Comparison of ENCODE assay signal across 12 cellular contexts in the genomic region with DNA sequence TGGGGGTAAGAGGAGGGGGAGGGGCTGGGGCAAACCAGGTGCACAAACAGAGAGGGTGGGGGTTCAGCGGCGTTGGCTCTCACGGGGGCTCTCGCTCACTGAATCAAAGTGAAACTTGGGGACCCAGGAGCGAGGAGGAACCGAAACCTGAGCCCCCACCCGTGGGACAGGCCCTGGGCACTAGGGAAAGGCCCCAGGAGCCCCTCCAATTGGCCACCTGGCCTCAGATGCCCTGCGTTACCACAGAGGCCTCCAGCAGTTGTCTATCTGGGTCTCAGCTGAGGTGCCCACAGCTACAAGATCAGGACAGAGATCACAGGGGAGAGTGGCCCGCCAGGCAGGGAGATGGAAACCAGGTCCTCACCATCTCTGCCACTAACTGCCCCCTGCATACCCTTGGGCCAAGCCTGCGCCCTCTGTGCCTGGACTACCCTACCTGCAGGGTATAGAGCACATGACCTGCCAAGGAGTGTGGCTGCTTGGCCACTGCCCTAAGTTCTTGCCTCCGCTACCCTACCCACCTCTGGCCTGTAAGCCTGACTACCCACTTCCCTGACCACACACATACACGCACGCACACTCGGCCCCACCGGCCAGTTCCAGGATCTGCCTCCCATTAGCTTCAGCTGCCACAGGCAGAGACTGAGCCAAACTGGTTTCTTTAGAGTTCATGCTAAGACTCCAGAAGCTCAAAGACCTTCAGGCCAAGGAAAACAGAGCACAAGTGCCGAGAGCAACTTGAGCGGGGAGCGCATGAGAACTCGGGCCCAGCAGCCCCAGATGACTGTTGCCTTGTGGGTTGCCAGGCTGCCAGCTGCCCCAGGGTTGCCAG. TPM values are rescaled to one million over a fixed set of nuclear protein-coding genes. Genes with fewer than 3 reads are reported as not detected.
DNase-seq lines count a peak whose midpoint lies in the region; ATAC-seq and TF ChIP-seq lines count a peak whose summit lies in the region.
"Had no signal": no experiment of that assay in that cellular context is flagged by ENCODE, and none has a peak within 500 bp of the region (broad histone marks: within the 10 kb centered on the region; RNA-seq: fewer than 3 reads in every experiment).

No MANE protein-coding gene starts in this region.

- no peak for TF ChIP-seq POLR2A in transverse colon (IDR thresholded peaks at IDR 0.05)

- TF ChIP-seq EP300 in transverse colon (IDR thresholded peaks at IDR 0.05; ENCODE audit: low read depth) = no peak

- no peak overlapping the region for H2AFZ ChIP-seq in smooth muscle cell (ENCODE audit: low read depth)

- peak; percentile 46 for DNase-seq in stimulated activated naive CD8-positive, alpha-beta T cell treated with anti-CD3 and anti-CD28 coated beads, Interleukin-15, Interleukin-2, amounts not matched to agents 100 U/mL and 50 U/mL, for 24 hours
- no peak for DNase-seq in stimulated activated naive CD8-positive, alpha-beta T cell treated with anti-CD3 and anti-CD28 coated beads, Interleukin-15, amount 100 ng/mL, for 72 hours
- DNase-seq in transverse colon (peak; percentile 64), CD1c-positive myeloid dendritic cell (ENCODE audit: extremely low spot score) (no peak), NCI-H2107 treated with DMSO at 0.1 percent for 48 hours (lab: John Stamatoyannopoulos, UW; ENCODE audit: unreplicated experiment) (no peak), smooth muscle cell (lab: John Stamatoyannopoulos, UW; ENCODE audit: unreplicated experiment) (no peak)
- DNase-seq: MM.1S, nephron progenitor cell had no signal

- ATAC-seq in stimulated activated naive CD8-positive, alpha-beta T cell treated with anti-CD3 and anti-CD28 coated beads, Interleukin-15, Interleukin-2, amounts not matched to agents 100 U/mL and 50 U/mL, for 24 hours = no peak
- ATAC-seq in stimulated activated naive CD8-positive, alpha-beta T cell treated with anti-CD3 and anti-CD28 coated beads, Interleukin-15, amount 100 ng/mL, for 72 hours = no peak
- peak; percentile 58 for ATAC-seq in HG02588 (IDR thresholded peaks at IDR 0.05; ENCODE audit: unreplicated experiment)
- peak; percentile 44 for ATAC-seq in HG03520 (IDR thresholded peaks at IDR 0.05; ENCODE audit: unreplicated experiment)
- ATAC-seq: A549 had no signal

- H3K4me1 Mint-ChIP-seq in stimulated activated naive CD8-positive, alpha-beta T cell treated with anti-CD3 and anti-CD28 coated beads, Interleukin-15, amount 100 ng/mL, for 72 hours = peaks cover 5% of the 10 kb centered on the region

- intact Hi-C loops in transverse colon (cut with DNase I; ENCODE audit: low total_unique reads) = no loop called here

- no peaks in the 10 kb centered on the region for H3K79me2 ChIP-seq in smooth muscle cell (ENCODE audit: low read depth)

- H3K27ac ChIP-seq in transverse colon (no peak overlapping the region), smooth muscle cell (ENCODE audit: low read depth) (no peak overlapping the region)
- H3K27ac ChIP-seq: A549 had no signal

- H3K27ac Mint-ChIP-seq in stimulated activated naive CD8-positive, alpha-beta T cell treated with anti-CD3 and anti-CD28 coated beads, Interleukin-15, amount 100 ng/mL, for 72 hours = no peak overlapping the region
- H3K27ac Mint-ChIP-seq: dendritic cell treated with granulocyte-macrophage colony-stimulating factor and Interleukin-4, amounts not matched to agents 40 ng/mL and 50 ng/mL, for 4 days; nephron progenitor cell had no signal

- in situ Hi-C loops in transverse colon (cut with MboI; ENCODE audit: low pct_ligation_motif_present in 1 of 4, low pct_unique_long_range_greater_than_20kb in 1 of 4, low sequenced_read_pairs in 3 of 4) = no loop called here

- H3K9ac ChIP-seq in smooth muscle cell (ENCODE audit: low read depth) = no peak overlapping the region

- H3K4me3 ChIP-seq in transverse colon (no peak overlapping the region), smooth muscle cell (no peak overlapping the region)
- H3K4me3 ChIP-seq: A549 had no signal

- H4K20me1 ChIP-seq in smooth muscle cell (ENCODE audit: low read depth) = no peaks in the 10 kb centered on the region

- H3K4me2 ChIP-seq in smooth muscle cell = no peak overlapping the region
- H3K4me2 ChIP-seq: A549 had no signal

- no peak overlapping the region for H3K4me3 Mint-ChIP-seq in stimulated activated naive CD8-positive, alpha-beta T cell treated with anti-CD3 and anti-CD28 coated beads, Interleukin-15, amount 100 ng/mL, for 72 hours
- H3K4me3 Mint-ChIP-seq: dendritic cell treated with granulocyte-macrophage colony-stimulating factor and Interleukin-4, amounts not matched to agents 40 ng/mL and 50 ng/mL, for 4 days; nephron progenitor cell had no signal

- WGBS in transverse colon (ENCODE audit: low coverage in 1 of 2), 2 donors = 77% methylated on average over 19 of the region's 19 CpGs; no CpG with 5 or more reads in 1 of the 2 donors
- 82% methylated on average over 19 of the region's 19 CpGs for WGBS in smooth muscle cell (ENCODE audit: low lambda C conversion rate)

- H3K9me3 ChIP-seq in transverse colon (peaks cover 0 to 10% of the 10 kb centered on the region in 2 donors), smooth muscle cell (replicated peaks; ENCODE audit: low read depth) (no peaks in the 10 kb centered on the region)

- no peaks in the 10 kb centered on the region for H3F3A ChIP-seq in smooth muscle cell (ENCODE audit: low read depth)

- H3K36me3 ChIP-seq in transverse colon (no peaks in the 10 kb centered on the region), smooth muscle cell (ENCODE audit: low read depth) (no peaks in the 10 kb centered on the region)

- peaks cover 41% of the 10 kb centered on the region for H3K27me3 Mint-ChIP-seq in stimulated activated naive CD8-positive, alpha-beta T cell treated with anti-CD3 and anti-CD28 coated beads, Interleukin-15, amount 100 ng/mL, for 72 hours

- peaks cover 0 to 10% (median 0%) of the 10 kb centered on the region in 4 donors for H3K4me1 ChIP-seq in transverse colon
- H3K4me1 ChIP-seq in smooth muscle cell (ENCODE audit: low read depth) = peaks cover 13% of the 10 kb centered on the region
- H3K4me1 ChIP-seq: A549 had no signal

- H3K9me3 Mint-ChIP-seq in stimulated activated naive CD8-positive, alpha-beta T cell treated with anti-CD3 and anti-CD28 coated beads, Interleukin-15, amount 100 ng/mL, for 72 hours = peaks cover 11 to 17% of the 10 kb centered on the region in 2 donors

- no peak for TF ChIP-seq CTCF in transverse colon (IDR thresholded peaks at IDR 0.05)
- TF ChIP-seq CTCF in smooth muscle cell (IDR thresholded peaks at IDR 0.05; ENCODE audit: borderline replicate concordance, insufficient read depth, poor library complexity, severe bottlenecking) = no peak

- H3K27me3 ChIP-seq in transverse colon = peaks cover 44% of the 10 kb centered on the region
- H3K27me3 ChIP-seq in smooth muscle cell (ENCODE audit: low read depth) = peaks cover 30% of the 10 kb centered on the region

RNA-seq across cellular contexts. Expression of a gene that starts 39.9 kb away (rescaled TPM):
- total RNA-seq in transverse colon (1 to 10 TPM in 2 of 4 donors, not detected in 2; 2.4 to 3.7 TPM), smooth muscle cell (under 0.01 and 0.09 TPM in 2 replicates)
- polyA plus RNA-seq in smooth muscle cell = not detected in 2 replicates
- polyA plus RNA-seq: A549 had no signal

Comparison
In these comparisons a context has a peak if more than half of its experiments do, and no peak if none do; other contexts are left out.
1. DNase-seq: peak in stimulated activated naive CD8-positive, alpha-beta T cell treated with anti-CD3 and anti-CD28 coated beads, Interleukin-15, Interleukin-2, amounts not matched to agents 100 U/mL and 50 U/mL, for 24 hours (single experiment) and transverse colon (single experiment); none in stimulated activated naive CD8-positive, alpha-beta T cell treated with anti-CD3 and anti-CD28 coated beads, Interleukin-15, amount 100 ng/mL, for 72 hours (0 of 2), CD1c-positive myeloid dendritic cell (single experiment), NCI-H2107 treated with DMSO at 0.1 percent for 48 hours (single experiment) and smooth muscle cell (single experiment).
2. ATAC-seq: peak in HG02588 (single experiment) and HG03520 (single experiment); none in stimulated activated naive CD8-positive, alpha-beta T cell treated with anti-CD3 and anti-CD28 coated beads, Interleukin-15, Interleukin-2, amounts not matched to agents 100 U/mL and 50 U/mL, for 24 hours (single experiment) and stimulated activated naive CD8-positive, alpha-beta T cell treated with anti-CD3 and anti-CD28 coated beads, Interleukin-15, amount 100 ng/mL, for 72 hours (single experiment).